Comparison of ENCODE assay signal across 22 cellular contexts in the genomic region with DNA sequence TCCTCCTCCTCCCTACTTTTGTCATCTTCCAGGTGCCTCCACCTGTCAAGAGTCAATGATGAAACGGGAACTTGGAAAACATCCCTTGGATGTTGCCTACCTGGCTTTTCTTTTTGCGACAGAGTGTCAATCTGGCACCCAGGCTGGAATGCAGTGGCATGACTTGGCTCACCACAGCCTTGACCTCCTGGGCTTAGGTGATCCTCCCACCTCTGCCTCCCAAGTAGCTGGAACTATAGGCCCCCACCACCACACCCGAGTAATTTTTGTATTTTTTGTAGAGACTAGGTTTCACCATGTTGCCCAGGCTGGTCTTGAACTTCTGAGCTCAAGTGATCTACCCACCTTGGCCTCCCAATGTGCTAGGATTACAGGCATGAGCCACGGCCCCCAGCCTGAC. TPM values are rescaled to one million over a fixed set of nuclear protein-coding genes. Genes with fewer than 3 reads are reported as not detected.
DNase-seq lines count a peak whose midpoint lies in the region; ATAC-seq, FAIRE-seq and TF ChIP-seq lines count a peak whose summit lies in the region.
"Had no signal": no experiment of that assay in that cellular context is flagged by ENCODE, and none has a peak within 500 bp of the region (broad histone marks: within the 10 kb centered on the region; RNA-seq: fewer than 3 reads in every experiment).

No MANE protein-coding gene starts in this region.

- TF ChIP-seq CTCF in kidney (IDR thresholded peaks at IDR 0.05; ENCODE audit: borderline replicate concordance, extremely low read depth, insufficient read depth) (no peak), H9 (conservative IDR thresholded peaks at IDR 0.05) (no peak), heart right ventricle (IDR thresholded peaks at IDR 0.05) (no peak)

- H3K9ac ChIP-seq in kidney (ENCODE audit: low read length in 2 of 2), result no peak overlapping the region
- no peak overlapping the region for H3K9ac ChIP-seq in neuronal stem cell (ENCODE audit: low read depth, low read length, poor library complexity)
- H3K9ac ChIP-seq in H9 (ENCODE audit: extremely low read depth, insufficient read length, low read length), result no peak overlapping the region
- H3K9ac ChIP-seq: BLaER1 treated with 17β-estradiol and CSF1 and Interleukin-3, amounts not matched to agents 10 nM and 100 nM had no signal

- H3K27me3 Mint-ChIP-seq in activated T-cell treated with anti-CD3 and anti-CD28 coated beads, Interleukin-2, amount 50 U/mL, for 72 hours (ENCODE audit: low read depth), result no peaks in the 10 kb centered on the region
- H3K27me3 Mint-ChIP-seq in T-cell (no peaks in the 10 kb centered on the region), H9 (ENCODE audit: low read depth) (no peaks in the 10 kb centered on the region)
- no peaks in the 10 kb centered on the region for H3K27me3 Mint-ChIP-seq in activated CD8-positive, alpha-beta memory T cell treated with anti-CD3 and anti-CD28 coated beads, Interleukin-2, amount 10 ng/mL, durations not matched to agents 7 days and 5 days
- H3K27me3 Mint-ChIP-seq: CD8-positive, alpha-beta memory T cell had no signal

- CTCF ChIA-PET in T-cell (lab: Charles Lee), result interaction anchor here in 1 of 2 donors (0.6 kb wide), 1 partner anchor 563 kb away, joined by 3 read pairs; no protein-coding TSS in a partner anchor
- CTCF ChIA-PET in activated CD8-positive, alpha-beta memory T cell treated with anti-CD3 and anti-CD28 coated beads, Interleukin-2, amount 10 ng/mL, durations not matched to agents 7 days and 5 days (lab: Charles Lee), result interaction anchor here (0.6 to 1.1 kb wide), 2 partner anchors 122 to 214 kb away, joined by 3 read pairs; no protein-coding TSS in a partner anchor

- H3K79me2 ChIP-seq in H9 (ENCODE audit: insufficient read depth, low read length), result no peaks in the 10 kb centered on the region

- no peak overlapping the region for H3T11ph ChIP-seq in H9 (ENCODE audit: low read length)

- no peak overlapping the region for H4K5ac ChIP-seq in H9 (ENCODE audit: insufficient read length, low read depth, low read length)

- H3K36me3 ChIP-seq in kidney (ENCODE audit: control insufficient read depth in 1 of 2, insufficient read depth in 2 of 2, low read length in 2 of 2), result peaks cover 0 to 4% of the 10 kb centered on the region in 2 donors
- peaks cover 3 to 20% of the 10 kb centered on the region in 2 donors for H3K36me3 ChIP-seq in neuronal stem cell (replicated peaks in 1 of 2; ENCODE audit: control insufficient read depth in 2 of 2, insufficient read depth in 2 of 2, low read length in 2 of 2)
- peaks cover 0 to 40% (median 4%) of the 10 kb centered on the region in 9 donors for H3K36me3 ChIP-seq in heart right ventricle

- H2AK5ac ChIP-seq in neuronal stem cell (ENCODE audit: low read depth, low read length) (no peak overlapping the region), H9 (ENCODE audit: insufficient read length, low read length) (no peak overlapping the region)

- no peak overlapping the region for H3K56ac ChIP-seq in H9 (ENCODE audit: insufficient read length, low read depth, low read length)

- ATAC-seq in activated T-cell treated with anti-CD3 and anti-CD28 coated beads, Interleukin-2, amount 50 U/mL, for 72 hours (replicated peaks in 1 of 2), result no peak
- no peak for ATAC-seq in T-cell (replicated peaks in 1 of 4)
- ATAC-seq in activated CD8-positive, alpha-beta memory T cell treated with anti-CD3 and anti-CD28 coated beads, Interleukin-2, amount 10 ng/mL, durations not matched to agents 7 days and 5 days, result no peak
- ATAC-seq in heart right ventricle, result no peak
- ATAC-seq: K562, Right ventricle myocardium inferior had no signal

- H3K79me1 ChIP-seq in neuronal stem cell (ENCODE audit: low read depth, low read length) (no peaks in the 10 kb centered on the region), H9 (ENCODE audit: insufficient read depth, low read depth, low read length, poor library complexity, severe bottlenecking) (no peaks in the 10 kb centered on the region)

- H3K4ac ChIP-seq in neuronal stem cell (ENCODE audit: low read length), result no peak overlapping the region
- no peak overlapping the region for H3K4ac ChIP-seq in H9 (ENCODE audit: low read depth, low read length)

- no peaks in the 10 kb centered on the region for H3K27me3 ChIP-seq in neuronal stem cell (ENCODE audit: control insufficient read depth in 3 of 3, insufficient read depth in 3 of 3, low read depth in 1 of 3, low read length in 3 of 3)
- no peaks in the 10 kb centered on the region for H3K27me3 ChIP-seq in H9 (ENCODE audit: insufficient read depth, low read length)
- H3K27me3 ChIP-seq in heart right ventricle, result no peaks in the 10 kb centered on the region
- H3K27me3 ChIP-seq: BLaER1 treated with 17β-estradiol and CSF1 and Interleukin-3, amounts not matched to agents 10 nM and 100 nM had no signal

- H2BK15ac ChIP-seq in neuronal stem cell (ENCODE audit: low read length), result no peak overlapping the region
- H2BK15ac ChIP-seq in H9 (ENCODE audit: low read depth, low read length), result no peak overlapping the region

- no peaks in the 10 kb centered on the region for H4K20me1 ChIP-seq in H9 (ENCODE audit: control insufficient read depth, insufficient read depth, insufficient read length)
- H4K20me1 ChIP-seq: BLaER1 treated with 17β-estradiol and CSF1 and Interleukin-3, amounts not matched to agents 10 nM and 100 nM had no signal

- no peak overlapping the region for H2AFZ ChIP-seq in neuronal stem cell (ENCODE audit: low read length)
- H2AFZ ChIP-seq in H9 (ENCODE audit: low read length), result no peak overlapping the region

- no peaks in the 10 kb centered on the region for H3K9me3 Mint-ChIP-seq in activated T-cell treated with anti-CD3 and anti-CD28 coated beads, Interleukin-2, amount 50 U/mL, for 72 hours
- no peaks in the 10 kb centered on the region for H3K9me3 Mint-ChIP-seq in T-cell
- no peaks in the 10 kb centered on the region for H3K9me3 Mint-ChIP-seq in H9
- H3K9me3 Mint-ChIP-seq in activated CD8-positive, alpha-beta memory T cell treated with anti-CD3 and anti-CD28 coated beads, Interleukin-2, amount 10 ng/mL, durations not matched to agents 7 days and 5 days (ENCODE audit: low read depth), result no peaks in the 10 kb centered on the region
- H3K9me3 Mint-ChIP-seq: CD8-positive, alpha-beta memory T cell had no signal

- peak overlapping the region; percentile 17 for H3K27ac Mint-ChIP-seq in activated T-cell treated with anti-CD3 and anti-CD28 coated beads, Interleukin-2, amount 50 U/mL, for 72 hours
- H3K27ac Mint-ChIP-seq in T-cell, result peak overlapping the region; percentile 49 to 50
- no peak overlapping the region; a peak in 1 of 7 replicates for H3K27ac Mint-ChIP-seq in H9
- H3K27ac Mint-ChIP-seq in activated CD8-positive, alpha-beta memory T cell treated with anti-CD3 and anti-CD28 coated beads, Interleukin-2, amount 10 ng/mL, durations not matched to agents 7 days and 5 days, result no peak overlapping the region

- H3K4me3 Mint-ChIP-seq in activated T-cell treated with anti-CD3 and anti-CD28 coated beads, Interleukin-2, amount 50 U/mL, for 72 hours, result no peak overlapping the region
- no peak overlapping the region for H3K4me3 Mint-ChIP-seq in T-cell
- H3K4me3 Mint-ChIP-seq in H9, result no peak overlapping the region
- H3K4me3 Mint-ChIP-seq in activated CD8-positive, alpha-beta memory T cell treated with anti-CD3 and anti-CD28 coated beads, Interleukin-2, amount 10 ng/mL, durations not matched to agents 7 days and 5 days, result no peak overlapping the region
- H3K4me3 Mint-ChIP-seq: CD8-positive, alpha-beta memory T cell had no signal

- no peak for DNase-seq in activated T-cell treated with anti-CD3 and anti-CD28 coated beads, Interleukin-2, amount 50 U/mL, for 72 hours
- no peak for DNase-seq in activated T-cell treated with anti-CD3 and anti-CD28 coated beads, Interleukin-2, amount 50 U/mL, for 1 hour
- DNase-seq in T-cell, result no peak
- no peak for DNase-seq in kidney
- no peak for DNase-seq in neuronal stem cell (ENCODE audit: low spot score)
- no peak for DNase-seq in H9
- no peak for DNase-seq in activated CD8-positive, alpha-beta memory T cell treated with anti-CD3 and anti-CD28 coated beads, Interleukin-2, amount 10 ng/mL, durations not matched to agents 7 days and 5 days
- DNase-seq in heart right ventricle, result no peak
- DNase-seq: CD8-positive, alpha-beta memory T cell; DMS53; GDM1; MM.1S; NCI-H1048; NCI-H1417 treated with DMSO at 0.1 percent for 48 hours; NCI-H187; NCI-H446; NCI-H526; OCI-M1 had no signal

- H2BK5ac ChIP-seq in neuronal stem cell (ENCODE audit: low read length) (no peak overlapping the region), H9 (ENCODE audit: insufficient read length, low read length) (no peak overlapping the region)

- no peak overlapping the region for H3K4me3 ChIP-seq in kidney (ENCODE audit: low read length in 2 of 2)
- no peak overlapping the region for H3K4me3 ChIP-seq in neuronal stem cell (ENCODE audit: low read length in 2 of 2)
- H3K4me3 ChIP-seq in heart right ventricle, result no peak overlapping the region
- H3K4me3 ChIP-seq: BLaER1 treated with 17β-estradiol and CSF1 and Interleukin-3, amounts not matched to agents 10 nM and 100 nM; K562 had no signal

- no peak overlapping the region for H2BK120ac ChIP-seq in neuronal stem cell (ENCODE audit: low read depth, low read length)
- no peak overlapping the region for H2BK120ac ChIP-seq in H9 (ENCODE audit: low read depth, low read length, poor library complexity, severe bottlenecking)

- POLR2A ChIA-PET in T-cell (lab: Charles Lee), result no interaction called here

- H4K8ac ChIP-seq in neuronal stem cell (ENCODE audit: low read depth, low read length) (no peak overlapping the region), H9 (replicated peaks; ENCODE audit: insufficient read length, low read depth, low read length) (no peak overlapping the region)

- peak overlapping the region; percentile 59 for H4K91ac ChIP-seq in neuronal stem cell (ENCODE audit: low read depth, low read length, poor library complexity)
- no peak overlapping the region for H4K91ac ChIP-seq in H9 (ENCODE audit: insufficient read length, low read depth, low read length)

- H3K23me2 ChIP-seq in H9 (ENCODE audit: insufficient read length, low read depth, low read length, poor library complexity, severe bottlenecking), result no peaks in the 10 kb centered on the region

- H3K36me3 Mint-ChIP-seq in activated T-cell treated with anti-CD3 and anti-CD28 coated beads, Interleukin-2, amount 50 U/mL, for 72 hours (ENCODE audit: insufficient read depth in 2 of 2), result peaks cover 4 to 9% of the 10 kb centered on the region in 2 donors
- H3K36me3 Mint-ChIP-seq in T-cell (peaks cover 28% of the 10 kb centered on the region), H9 (ENCODE audit: insufficient read depth in 1 of 3, low read depth in 3 of 3) (peaks cover 3 to 17% (median 16%) of the 10 kb centered on the region in 3 experiments; a peak in 5 of 7 replicates)
- H3K36me3 Mint-ChIP-seq in activated CD8-positive, alpha-beta memory T cell treated with anti-CD3 and anti-CD28 coated beads, Interleukin-2, amount 10 ng/mL, durations not matched to agents 7 days and 5 days, result peaks cover 17% of the 10 kb centered on the region

- H3K27ac ChIP-seq in kidney (ENCODE audit: low read depth in 2 of 2, low read length in 2 of 2) (peak overlapping the region; percentile 9 to 36), neuronal stem cell (replicated peaks; ENCODE audit: low read length) (no peak overlapping the region), H9 (ENCODE audit: insufficient read length, low read depth, low read length) (no peak overlapping the region), heart right ventricle (no peak overlapping the region)
- H3K27ac ChIP-seq: BLaER1 treated with 17β-estradiol and CSF1 and Interleukin-3, amounts not matched to agents 10 nM and 100 nM had no signal

- no peak for FAIRE-seq in kidney (lab: Jason Lieb, UNC)
- FAIRE-seq: D721Med, K562 had no signal

- H3K23ac ChIP-seq in neuronal stem cell (ENCODE audit: low read depth, low read length, poor library complexity), result no peak overlapping the region
- no peak overlapping the region for H3K23ac ChIP-seq in H9 (ENCODE audit: insufficient read length, low read depth, low read length)

- H3K4me1 ChIP-seq in kidney (ENCODE audit: control insufficient read depth in 1 of 2, insufficient read depth in 1 of 2, low read depth in 1 of 2, low read length in 2 of 2) (peaks cover 19 to 24% of the 10 kb centered on the region in 2 donors), neuronal stem cell (ENCODE audit: control insufficient read depth in 2 of 2, insufficient read depth in 1 of 2, low read depth in 1 of 2, low read length in 2 of 2) (peaks cover 0 to 3% of the 10 kb centered on the region in 2 donors), H9 (ENCODE audit: insufficient read depth, low read length) (no peaks in the 10 kb centered on the region; the same call in 1 of the 2 replicates), heart right ventricle (peaks cover 0 to 9% (median 0%) of the 10 kb centered on the region in 9 donors)

- H3K9me3 ChIP-seq in kidney (ENCODE audit: control insufficient read depth in 1 of 2, low read length in 2 of 2), result no peaks in the 10 kb centered on the region
- peaks cover 0 to 2% of the 10 kb centered on the region in 2 donors for H3K9me3 ChIP-seq in neuronal stem cell (replicated peaks in 1 of 2; ENCODE audit: control insufficient read depth in 2 of 2, insufficient read depth in 1 of 2, low read depth in 1 of 2, low read length in 2 of 2)
- H3K9me3 ChIP-seq in H9 (ENCODE audit: control insufficient read depth, low read depth, low read length), result no peaks in the 10 kb centered on the region
- no peaks in the 10 kb centered on the region for H3K9me3 ChIP-seq in heart right ventricle
- H3K9me3 ChIP-seq: BLaER1 treated with 17β-estradiol and CSF1 and Interleukin-3, amounts not matched to agents 10 nM and 100 nM had no signal

- intact Hi-C loops in kidney (cut with DNase I), result no loop called here
- intact Hi-C loops in heart right ventricle (cut with DNase I), result no loop called here

- H3K4me2 ChIP-seq in neuronal stem cell (ENCODE audit: insufficient read depth, low read length, poor library complexity, severe bottlenecking) (no peak overlapping the region), H9 (ENCODE audit: insufficient read depth, insufficient read length, low read length) (no peak overlapping the region)
- H3K4me2 ChIP-seq: BLaER1 treated with 17β-estradiol and CSF1 and Interleukin-3, amounts not matched to agents 10 nM and 100 nM had no signal

- H2BK20ac ChIP-seq in H9 (ENCODE audit: low read depth, low read length, poor library complexity, severe bottlenecking), result no peak overlapping the region

- no peak overlapping the region for H3K18ac ChIP-seq in neuronal stem cell (ENCODE audit: low read length)
- no peak overlapping the region for H3K18ac ChIP-seq in H9 (ENCODE audit: insufficient read length, low read depth, low read length)

- H2BK12ac ChIP-seq in neuronal stem cell (ENCODE audit: low read length), result no peak overlapping the region
- H2BK12ac ChIP-seq in H9 (ENCODE audit: insufficient read length, low read depth, low read length), result no peak overlapping the region

- no CpG with 5 or more reads among the region's 4 CpGs for WGBS in neuronal stem cell (ENCODE audit: extremely low coverage in 2 of 2, insufficient read length in 2 of 2, insufficient replicate concordance in 1 of 2), 2 donors
- no CpG with 5 or more reads among the region's 4 CpGs for WGBS in H9 (ENCODE audit: extremely low coverage, insufficient read length, low lambda C conversion rate)
- WGBS in heart right ventricle, 2 donors, result 94% methylated on average over 4 of the region's 4 CpGs

- peaks cover 11% of the 10 kb centered on the region for H3K4me1 Mint-ChIP-seq in activated T-cell treated with anti-CD3 and anti-CD28 coated beads, Interleukin-2, amount 50 U/mL, for 72 hours (ENCODE audit: low read depth)
- peaks cover 0 to 5% (median 0%) of the 10 kb centered on the region in 3 donors for H3K4me1 Mint-ChIP-seq in T-cell
- peaks cover 0 to 6% of the 10 kb centered on the region in 2 experiments; a peak in 2 of 4 replicates for H3K4me1 Mint-ChIP-seq in H9
- H3K4me1 Mint-ChIP-seq in activated CD8-positive, alpha-beta memory T cell treated with anti-CD3 and anti-CD28 coated beads, Interleukin-2, amount 10 ng/mL, durations not matched to agents 7 days and 5 days, result peaks cover 2% of the 10 kb centered on the region
- H3K4me1 Mint-ChIP-seq: CD8-positive, alpha-beta memory T cell had no signal

- H3K14ac ChIP-seq in neuronal stem cell (ENCODE audit: low read length) (no peak overlapping the region), H9 (ENCODE audit: insufficient read depth, low read length) (no peak overlapping the region)

RNA-seq across cellular contexts. Expression of gene GPR160, which starts 42.8 kb away (rescaled TPM):
- total RNA-seq in activated T-cell treated with anti-CD3 and anti-CD28 coated beads, Interleukin-2, amount 50 U/mL, for 72 hours, result 10 to 100 TPM; 13.3 to 14.4 TPM
- total RNA-seq in T-cell (1 to 10 TPM; 4.3 to 8.4 (median 5.9) TPM), kidney (24.9 TPM), H9 (2021) (14.1 and 15.4 TPM in 2 replicates), heart right ventricle (1 to 10 TPM in 3 of 10 donors, under 1 TPM in 7; 0.22 to 1.9 (median 0.79) TPM)
- polyA plus RNA-seq in kidney (ENCODE audit: insufficient read depth, low read depth, low replicate concordance) (23.7 TPM), heart right ventricle (1 to 10 TPM; 1.0 to 1.2 TPM)
- polyA plus RNA-seq in neuronal stem cell (2013, experiment 1 of 2), result 0.46 TPM
- 0.37 TPM for polyA plus RNA-seq in neuronal stem cell (2013, experiment 2 of 2)
- 1 to 10 TPM; 3.6 to 6.4 TPM for total RNA-seq in activated CD8-positive, alpha-beta memory T cell treated with anti-CD3 and anti-CD28 coated beads, Interleukin-2, amount 10 ng/mL, durations not matched to agents 7 days and 5 days

Comparison
In these comparisons a context has a peak if more than half of its experiments do, and no peak if none do; other contexts are left out.
1. H3K27ac Mint-ChIP-seq: peak in activated T-cell treated with anti-CD3 and anti-CD28 coated beads, Interleukin-2, amount 50 U/mL, for 72 hours (single experiment) and T-cell (2 of 2); none in H9 (0 of 3) and activated CD8-positive, alpha-beta memory T cell treated with anti-CD3 and anti-CD28 coated beads, Interleukin-2, amount 10 ng/mL, durations not matched to agents 7 days and 5 days (single experiment).
2. H3K27ac ChIP-seq: peak in kidney (2 of 2); none in neuronal stem cell (single experiment), H9 (single experiment) and heart right ventricle (0 of 10).